Comparison of ENCODE assay signal across 1 cellular context in the genomic region with DNA sequence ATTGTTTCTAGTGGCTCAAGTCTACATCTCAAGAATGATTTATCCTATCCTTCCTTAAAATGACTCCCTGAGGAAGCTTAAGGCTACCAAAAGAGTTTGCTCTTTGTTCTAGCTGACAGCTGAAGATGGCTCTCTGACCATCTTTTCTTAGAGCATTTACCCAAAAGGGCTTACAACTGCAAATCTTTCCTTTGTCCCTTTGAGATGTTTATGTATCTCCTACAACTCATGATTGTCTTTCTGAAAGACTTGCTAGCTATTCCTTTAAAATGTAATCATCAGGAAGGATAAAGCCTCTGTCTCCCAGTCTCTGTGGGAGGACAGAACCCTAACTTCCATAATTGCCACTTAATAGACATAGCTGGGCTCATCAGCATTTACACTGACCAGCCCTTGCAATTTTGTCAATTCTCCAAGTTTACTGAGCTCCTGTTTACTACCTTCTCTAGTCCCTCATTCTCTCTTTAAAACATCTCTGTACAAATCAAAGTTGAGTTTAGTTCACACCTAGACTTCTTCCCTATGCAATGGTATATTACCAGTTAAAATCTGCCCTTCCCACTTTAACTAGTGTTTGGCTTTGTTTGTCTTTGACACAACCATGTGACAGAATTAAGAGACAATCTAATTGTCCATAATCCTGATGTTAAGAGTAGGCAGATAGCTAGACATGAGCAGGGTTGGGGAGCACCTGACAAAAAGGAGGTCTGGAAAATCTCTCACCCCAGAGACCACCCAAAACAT.
TF ChIP-seq lines count a peak whose summit lies in the region.

No MANE protein-coding gene starts in this region.

TF ChIP-seq in GM23338, 12 proteins besides CTCF, POLR2A, EP300 and RAD21 (continued from another document):
- TF ChIP-seq ZNF114 (CRISPR knock-in tag; IDR thresholded peaks at IDR 0.05) (0 out of 2 replicates have a peak, but pooled peaks have one; percentile 53), EZH2phosphoT487 (IDR thresholded peaks at IDR 0.05; ENCODE audit: unreplicated experiment) (no peak), NANOG (IDR thresholded peaks at IDR 0.05; ENCODE audit: borderline replicate concordance) (peak; percentile 81; the same call in 1 of the 2 replicates), JUNB (IDR thresholded peaks at IDR 0.05; ENCODE audit: unreplicated experiment) (no peak), STAT1 (IDR thresholded peaks at IDR 0.05; ENCODE audit: unreplicated experiment) (no peak)
- TF ChIP-seq, protein P1, sequence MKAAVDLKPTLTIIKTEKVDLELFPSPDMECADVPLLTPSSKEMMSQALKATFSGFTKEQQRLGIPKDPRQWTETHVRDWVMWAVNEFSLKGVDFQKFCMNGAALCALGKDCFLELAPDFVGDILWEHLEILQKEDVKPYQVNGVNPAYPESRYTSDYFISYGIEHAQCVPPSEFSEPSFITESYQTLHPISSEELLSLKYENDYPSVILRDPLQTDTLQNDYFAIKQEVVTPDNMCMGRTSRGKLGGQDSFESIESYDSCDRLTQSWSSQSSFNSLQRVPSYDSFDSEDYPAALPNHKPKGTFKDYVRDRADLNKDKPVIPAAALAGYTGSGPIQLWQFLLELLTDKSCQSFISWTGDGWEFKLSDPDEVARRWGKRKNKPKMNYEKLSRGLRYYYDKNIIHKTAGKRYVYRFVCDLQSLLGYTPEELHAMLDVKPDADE (IDR thresholded peaks at IDR 0.05), result no peak
- TF ChIP-seq, protein P2, sequence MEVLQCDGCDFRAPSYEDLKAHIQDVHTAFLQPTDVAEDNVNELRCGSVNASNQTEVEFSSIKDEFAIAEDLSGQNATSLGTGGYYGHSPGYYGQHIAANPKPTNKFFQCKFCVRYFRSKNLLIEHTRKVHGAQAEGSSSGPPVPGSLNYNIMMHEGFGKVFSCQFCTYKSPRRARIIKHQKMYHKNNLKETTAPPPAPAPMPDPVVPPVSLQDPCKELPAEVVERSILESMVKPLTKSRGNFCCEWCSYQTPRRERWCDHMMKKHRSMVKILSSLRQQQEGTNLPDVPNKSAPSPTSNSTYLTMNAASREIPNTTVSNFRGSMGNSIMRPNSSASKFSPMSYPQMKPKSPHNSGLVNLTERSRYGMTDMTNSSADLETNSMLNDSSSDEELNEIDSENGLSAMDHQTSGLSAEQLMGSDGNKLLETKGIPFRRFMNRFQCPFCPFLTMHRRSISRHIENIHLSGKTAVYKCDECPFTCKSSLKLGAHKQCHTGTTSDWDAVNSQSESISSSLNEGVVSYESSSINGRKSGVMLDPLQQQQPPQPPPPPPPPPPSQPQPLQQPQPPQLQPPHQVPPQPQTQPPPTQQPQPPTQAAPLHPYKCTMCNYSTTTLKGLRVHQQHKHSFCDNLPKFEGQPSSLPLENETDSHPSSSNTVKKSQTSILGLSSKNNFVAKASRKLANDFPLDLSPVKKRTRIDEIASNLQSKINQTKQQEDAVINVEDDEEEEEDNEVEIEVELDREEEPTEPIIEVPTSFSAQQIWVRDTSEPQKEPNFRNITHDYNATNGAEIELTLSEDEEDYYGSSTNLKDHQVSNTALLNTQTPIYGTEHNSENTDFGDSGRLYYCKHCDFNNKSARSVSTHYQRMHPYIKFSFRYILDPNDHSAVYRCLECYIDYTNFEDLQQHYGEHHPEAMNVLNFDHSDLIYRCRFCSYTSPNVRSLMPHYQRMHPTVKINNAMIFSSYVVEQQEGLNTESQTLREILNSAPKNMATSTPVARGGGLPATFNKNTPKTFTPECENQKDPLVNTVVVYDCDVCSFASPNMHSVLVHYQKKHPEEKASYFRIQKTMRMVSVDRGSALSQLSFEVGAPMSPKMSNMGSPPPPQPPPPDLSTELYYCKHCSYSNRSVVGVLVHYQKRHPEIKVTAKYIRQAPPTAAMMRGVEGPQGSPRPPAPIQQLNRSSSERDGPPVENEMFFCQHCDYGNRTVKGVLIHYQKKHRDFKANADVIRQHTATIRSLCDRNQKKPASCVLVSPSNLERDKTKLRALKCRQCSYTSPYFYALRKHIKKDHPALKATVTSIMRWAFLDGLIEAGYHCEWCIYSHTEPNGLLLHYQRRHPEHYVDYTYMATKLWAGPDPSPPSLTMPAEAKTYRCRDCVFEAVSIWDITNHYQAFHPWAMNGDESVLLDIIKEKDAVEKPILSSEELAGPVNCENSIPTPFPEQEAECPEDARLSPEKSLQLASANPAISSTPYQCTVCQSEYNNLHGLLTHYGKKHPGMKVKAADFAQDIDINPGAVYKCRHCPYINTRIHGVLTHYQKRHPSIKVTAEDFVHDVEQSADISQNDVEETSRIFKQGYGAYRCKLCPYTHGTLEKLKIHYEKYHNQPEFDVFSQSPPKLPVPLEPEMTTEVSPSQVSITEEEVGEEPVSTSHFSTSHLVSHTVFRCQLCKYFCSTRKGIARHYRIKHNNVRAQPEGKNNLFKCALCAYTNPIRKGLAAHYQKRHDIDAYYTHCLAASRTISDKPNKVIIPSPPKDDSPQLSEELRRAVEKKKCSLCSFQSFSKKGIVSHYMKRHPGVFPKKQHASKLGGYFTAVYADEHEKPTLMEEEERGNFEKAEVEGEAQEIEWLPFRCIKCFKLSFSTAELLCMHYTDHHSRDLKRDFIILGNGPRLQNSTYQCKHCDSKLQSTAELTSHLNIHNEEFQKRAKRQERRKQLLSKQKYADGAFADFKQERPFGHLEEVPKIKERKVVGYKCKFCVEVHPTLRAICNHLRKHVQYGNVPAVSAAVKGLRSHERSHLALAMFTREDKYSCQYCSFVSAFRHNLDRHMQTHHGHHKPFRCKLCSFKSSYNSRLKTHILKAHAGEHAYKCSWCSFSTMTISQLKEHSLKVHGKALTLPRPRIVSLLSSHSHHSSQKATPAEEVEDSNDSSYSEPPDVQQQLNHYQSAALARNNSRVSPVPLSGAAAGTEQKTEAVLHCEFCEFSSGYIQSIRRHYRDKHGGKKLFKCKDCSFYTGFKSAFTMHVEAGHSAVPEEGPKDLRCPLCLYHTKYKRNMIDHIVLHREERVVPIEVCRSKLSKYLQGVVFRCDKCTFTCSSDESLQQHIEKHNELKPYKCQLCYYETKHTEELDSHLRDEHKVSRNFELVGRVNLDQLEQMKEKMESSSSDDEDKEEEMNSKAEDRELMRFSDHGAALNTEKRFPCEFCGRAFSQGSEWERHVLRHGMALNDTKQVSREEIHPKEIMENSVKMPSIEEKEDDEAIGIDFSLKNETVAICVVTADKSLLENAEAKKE (CRISPR knock-in tag; IDR thresholded peaks at IDR 0.05), result peak; percentile 95
